1 cellular context compared by ENCODE assay signal in genomic region chr13:105202384-105202783, GRCh38.
TF ChIP-seq lines count a peak whose summit lies in the region.

No MANE protein-coding gene starts in this region.

TF ChIP-seq in GM12878, 131 proteins besides CTCF, POLR2A, EP300 and RAD21 (continued from another document):
- TF ChIP-seq SMC3 (IDR thresholded peaks at IDR 0.05; ENCODE audit: borderline replicate concordance, low read length): peak; percentile 57; the same call in 1 of the 2 replicates
- TF ChIP-seq ZZZ3 (IDR thresholded peaks at IDR 0.05; ENCODE audit: control insufficient read depth, insufficient read length, low read depth): no peak
- TF ChIP-seq, protein P1, sequence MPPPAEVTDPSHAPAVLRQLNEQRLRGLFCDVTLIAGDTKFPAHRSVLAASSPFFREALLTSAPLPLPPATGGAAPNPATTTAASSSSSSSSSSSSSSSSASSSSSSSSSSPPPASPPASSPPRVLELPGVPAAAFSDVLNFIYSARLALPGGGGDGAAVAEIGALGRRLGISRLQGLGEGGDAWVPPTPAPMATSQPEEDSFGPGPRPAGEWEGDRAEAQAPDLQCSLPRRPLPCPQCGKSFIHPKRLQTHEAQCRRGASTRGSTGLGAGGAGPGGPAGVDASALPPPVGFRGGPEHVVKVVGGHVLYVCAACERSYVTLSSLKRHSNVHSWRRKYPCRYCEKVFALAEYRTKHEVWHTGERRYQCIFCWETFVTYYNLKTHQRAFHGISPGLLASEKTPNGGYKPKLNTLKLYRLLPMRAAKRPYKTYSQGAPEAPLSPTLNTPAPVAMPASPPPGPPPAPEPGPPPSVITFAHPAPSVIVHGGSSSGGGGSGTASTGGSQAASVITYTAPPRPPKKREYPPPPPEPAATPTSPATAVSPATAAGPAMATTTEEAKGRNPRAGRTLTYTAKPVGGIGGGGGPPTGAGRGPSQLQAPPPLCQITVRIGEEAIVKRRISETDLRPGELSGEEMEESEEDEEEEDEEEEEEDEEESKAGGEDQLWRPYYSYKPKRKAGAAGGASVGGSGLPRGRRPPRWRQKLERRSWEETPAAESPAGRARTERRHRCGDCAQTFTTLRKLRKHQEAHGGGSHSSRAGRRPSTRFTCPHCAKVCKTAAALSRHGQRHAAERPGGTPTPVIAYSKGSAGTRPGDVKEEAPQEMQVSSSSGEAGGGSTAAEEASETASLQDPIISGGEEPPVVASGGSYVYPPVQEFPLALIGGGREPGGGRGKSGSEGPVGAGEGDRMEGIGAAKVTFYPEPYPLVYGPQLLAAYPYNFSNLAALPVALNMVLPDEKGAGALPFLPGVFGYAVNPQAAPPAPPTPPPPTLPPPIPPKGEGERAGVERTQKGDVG (CRISPR knock-in tag; IDR thresholded peaks at IDR 0.05): no peak
- TF ChIP-seq, protein P2, sequence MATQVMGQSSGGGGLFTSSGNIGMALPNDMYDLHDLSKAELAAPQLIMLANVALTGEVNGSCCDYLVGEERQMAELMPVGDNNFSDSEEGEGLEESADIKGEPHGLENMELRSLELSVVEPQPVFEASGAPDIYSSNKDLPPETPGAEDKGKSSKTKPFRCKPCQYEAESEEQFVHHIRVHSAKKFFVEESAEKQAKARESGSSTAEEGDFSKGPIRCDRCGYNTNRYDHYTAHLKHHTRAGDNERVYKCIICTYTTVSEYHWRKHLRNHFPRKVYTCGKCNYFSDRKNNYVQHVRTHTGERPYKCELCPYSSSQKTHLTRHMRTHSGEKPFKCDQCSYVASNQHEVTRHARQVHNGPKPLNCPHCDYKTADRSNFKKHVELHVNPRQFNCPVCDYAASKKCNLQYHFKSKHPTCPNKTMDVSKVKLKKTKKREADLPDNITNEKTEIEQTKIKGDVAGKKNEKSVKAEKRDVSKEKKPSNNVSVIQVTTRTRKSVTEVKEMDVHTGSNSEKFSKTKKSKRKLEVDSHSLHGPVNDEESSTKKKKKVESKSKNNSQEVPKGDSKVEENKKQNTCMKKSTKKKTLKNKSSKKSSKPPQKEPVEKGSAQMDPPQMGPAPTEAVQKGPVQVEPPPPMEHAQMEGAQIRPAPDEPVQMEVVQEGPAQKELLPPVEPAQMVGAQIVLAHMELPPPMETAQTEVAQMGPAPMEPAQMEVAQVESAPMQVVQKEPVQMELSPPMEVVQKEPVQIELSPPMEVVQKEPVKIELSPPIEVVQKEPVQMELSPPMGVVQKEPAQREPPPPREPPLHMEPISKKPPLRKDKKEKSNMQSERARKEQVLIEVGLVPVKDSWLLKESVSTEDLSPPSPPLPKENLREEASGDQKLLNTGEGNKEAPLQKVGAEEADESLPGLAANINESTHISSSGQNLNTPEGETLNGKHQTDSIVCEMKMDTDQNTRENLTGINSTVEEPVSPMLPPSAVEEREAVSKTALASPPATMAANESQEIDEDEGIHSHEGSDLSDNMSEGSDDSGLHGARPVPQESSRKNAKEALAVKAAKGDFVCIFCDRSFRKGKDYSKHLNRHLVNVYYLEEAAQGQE (IDR thresholded peaks at IDR 0.05; ENCODE audit: low read depth, low read length): no peak
- TF ChIP-seq ZSCAN29 (IDR thresholded peaks at IDR 0.05): no peak
